ENCODE assay signal across 17 cellular contexts in the genomic region with DNA sequence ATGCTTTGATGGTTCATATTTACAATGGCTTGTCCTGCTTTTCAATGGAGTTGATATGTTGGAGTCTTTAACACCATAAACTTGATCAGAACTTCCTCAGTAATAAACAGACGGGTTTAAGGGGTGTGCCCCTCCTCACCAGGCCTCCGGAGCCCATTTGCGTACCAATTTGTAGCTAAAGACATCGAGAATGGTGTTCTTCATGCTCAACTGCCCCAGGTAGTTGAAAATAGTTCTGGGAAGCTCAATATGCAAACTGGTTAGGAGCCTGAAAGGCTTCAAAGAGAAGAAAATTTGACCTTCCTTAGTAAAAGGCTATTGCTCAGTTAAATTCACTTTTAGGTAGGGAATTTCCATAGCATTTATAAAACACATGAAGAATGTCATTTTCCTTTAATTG.
DNase-seq lines count a peak whose midpoint lies in the region; ATAC-seq and TF ChIP-seq lines count a peak whose summit lies in the region.
"Had no signal": no experiment of that assay in that cellular context is flagged by ENCODE, and none has a peak within 500 bp of the region (broad histone marks: within the 10 kb centered on the region; RNA-seq: fewer than 3 reads in every experiment).

No MANE protein-coding gene starts in this region.

- no peaks in the 10 kb centered on the region for H3K36me3 ChIP-seq in DOHH2 (ENCODE audit: control insufficient read depth, low read length)
- H3K36me3 ChIP-seq: BLaER1 treated with 17β-estradiol and CSF1 and Interleukin-3, amounts not matched to agents 10 nM and 100 nM; SJSA1 had no signal

- no peaks in the 10 kb centered on the region for H4K20me1 ChIP-seq in DOHH2 (ENCODE audit: control insufficient read depth, insufficient read depth, low read depth, low read length)
- H4K20me1 ChIP-seq: BLaER1 treated with 17β-estradiol and CSF1 and Interleukin-3, amounts not matched to agents 10 nM and 100 nM had no signal

- no peaks in the 10 kb centered on the region for H3K79me2 ChIP-seq in DOHH2 (ENCODE audit: control insufficient read depth, low read length)

- CTCF ChIA-PET in GM10248 (lab: Yijun Ruan, JAX): no interaction called here

- TF ChIP-seq CTCF in DOHH2 (IDR thresholded peaks at IDR 0.05; ENCODE audit: low read depth, low read length, poor library complexity, severe bottlenecking) (no peak), GM10248 (IDR thresholded peaks at IDR 0.05; ENCODE audit: control extremely low read depth, extremely low read depth, low read depth, missing control alignments) (no peak)

- POLR2A ChIA-PET in GM10248 (lab: Yijun Ruan, JAX): no interaction called here

- peaks cover 57% of the 10 kb centered on the region for H3K4me1 ChIP-seq in DOHH2 (ENCODE audit: control insufficient read depth, low read length)
- H3K4me1 ChIP-seq: BLaER1 treated with 17β-estradiol and CSF1 and Interleukin-3, amounts not matched to agents 10 nM and 100 nM; SJSA1 had no signal

- H3K9me3 ChIP-seq in DOHH2 (ENCODE audit: control insufficient read depth, insufficient read depth, low read length): no peaks in the 10 kb centered on the region
- H3K9me3 ChIP-seq: BLaER1 treated with 17β-estradiol and CSF1 and Interleukin-3, amounts not matched to agents 10 nM and 100 nM had no signal

- DNase-seq in NCI-H526 (lab: John Stamatoyannopoulos, UW): peak; percentile 12 to 25
- DNase-seq in germinal center (ENCODE audit: low spot score): peak; percentile 4
- DNase-seq in GM10248 (ENCODE audit: extremely low spot score): no peak
- no peak for DNase-seq in OCI-M1 (lab: John Stamatoyannopoulos, UW)
- DNase-seq: DMS 273 treated with DMSO at 0.1 percent for 48 hours, H7, NCI-H1417 treated with DMSO at 0.1 percent for 48 hours, NCI-H2081 treated with DMSO at 0.1 percent for 48 hours, NCI-H345, RPMI8226, SW 1271 had no signal

- no peaks in the 10 kb centered on the region for H3K27me3 ChIP-seq in DOHH2 (ENCODE audit: control insufficient read depth, low read length)
- H3K27me3 ChIP-seq: BLaER1 treated with 17β-estradiol and CSF1 and Interleukin-3, amounts not matched to agents 10 nM and 100 nM had no signal

- ATAC-seq in GM21576 (IDR thresholded peaks at IDR 0.05; ENCODE audit: unreplicated experiment) (peak; percentile 59), HG03442 (IDR thresholded peaks at IDR 0.05; ENCODE audit: unreplicated experiment) (no peak), GM18909 (IDR thresholded peaks at IDR 0.05; ENCODE audit: poor library complexity, unreplicated experiment) (no peak)

- H3K4me2 ChIP-seq in DOHH2 (ENCODE audit: low read length): peak overlapping the region; percentile 70
- H3K4me2 ChIP-seq: BLaER1 treated with 17β-estradiol and CSF1 and Interleukin-3, amounts not matched to agents 10 nM and 100 nM had no signal

- H3K4me3 ChIP-seq in DOHH2 (ENCODE audit: low read length): peak overlapping the region; percentile 62
- H3K4me3 ChIP-seq: BLaER1 treated with 17β-estradiol and CSF1 and Interleukin-3, amounts not matched to agents 10 nM and 100 nM; SJSA1 had no signal

- peak overlapping the region; percentile 84 for H3K27ac ChIP-seq in DOHH2 (ENCODE audit: low read depth, low read length)
- H3K27ac ChIP-seq: BLaER1 treated with 17β-estradiol and CSF1 and Interleukin-3, amounts not matched to agents 10 nM and 100 nM; SJSA1 had no signal

- H3K9me2 ChIP-seq in DOHH2 (replicated peaks; ENCODE audit: control insufficient read depth, low read length): no peaks in the 10 kb centered on the region

- H3F3A ChIP-seq in DOHH2 (ENCODE audit: control insufficient read depth, insufficient read depth): no peaks in the 10 kb centered on the region

Comparison
In these comparisons a context has a peak if more than half of its experiments do, and no peak if none do; other contexts are left out.
1. DNase-seq: peak in NCI-H526 (2 of 2) and germinal center (single experiment); none in GM10248 (single experiment) and OCI-M1 (single experiment).